31 cellular contexts compared by ENCODE assay signal in the genomic region with DNA sequence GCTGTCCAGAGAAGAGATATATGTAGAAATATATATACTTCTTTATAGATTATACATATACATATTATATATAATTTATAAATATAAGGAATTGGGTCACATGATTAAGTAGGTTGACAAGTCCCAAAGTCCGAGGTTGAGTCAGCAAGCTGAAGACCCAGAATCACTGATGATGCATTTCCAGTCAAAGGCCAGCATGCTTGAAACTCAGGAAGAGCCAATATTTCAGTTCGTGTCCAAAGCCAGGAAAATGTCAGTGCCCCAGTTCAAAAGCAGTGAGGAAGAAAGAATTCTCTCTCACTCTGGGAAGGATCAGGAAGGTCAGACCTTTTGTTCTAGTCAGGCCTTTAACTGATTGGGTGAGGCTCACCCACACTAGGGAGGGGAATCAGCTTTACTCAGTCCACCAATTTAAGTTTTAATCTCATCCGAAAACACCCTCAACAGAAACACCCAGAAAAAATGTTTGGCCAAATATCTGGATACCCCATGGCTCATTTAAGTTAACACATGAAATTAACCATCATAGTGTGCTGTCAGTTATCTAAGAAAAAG. TPM values are rescaled to one million over a fixed set of nuclear protein-coding genes. Genes with fewer than 3 reads are reported as not detected.
"Had no signal": no experiment of that assay in that cellular context is flagged by ENCODE, and none has a peak within 500 bp of the region (broad histone marks: within the 10 kb centered on the region; RNA-seq: fewer than 3 reads in every experiment).

No MANE protein-coding gene starts in this region.

- H3K27ac ChIP-seq: Peyer's patch, SJSA1 had no signal

- H3K4me3 ChIP-seq: Peyer's patch, SJSA1 had no signal

- H3K36me3 ChIP-seq: Peyer's patch had no signal

- H3K27me3 ChIP-seq: Peyer's patch, SJSA1 had no signal

- H3K9me3 ChIP-seq: Peyer's patch, SJSA1 had no signal

- ATAC-seq: activated CD8-positive, alpha-beta T cell treated with anti-CD3 and anti-CD28 coated beads, Interleukin-2, amount 10 ng/mL, durations not matched to agents 7 days and 5 days; activated naive CD4-positive, alpha-beta T cell treated with anti-CD3 and anti-CD28 coated beads, Interleukin-2, amount 50 U/mL, for 72 hours; activated naive CD8-positive, alpha-beta T cell treated with anti-CD3 and anti-CD28 coated beads, Interleukin-2, amount 50 U/mL, for 24 hours; SK-N-SH treated with all-trans-retinoic acid at 6 μM for 48 hours; T-helper 17 cell; WTC11 had no signal

- DNase-seq: activated CD4-positive, alpha-beta T cell treated with anti-CD3 and anti-CD28 coated beads for 48 hours; activated CD4-positive, alpha-beta T cell treated with anti-CD3 and anti-CD28 coated beads, Interleukin-2, amount 50 U/mL, for 4 hours; activated CD4-positive, CD25-positive, alpha-beta regulatory T cell treated with anti-CD3 and anti-CD28 coated beads, Interleukin-2, amount 50 U/mL, for 72 hours; activated CD8-positive, alpha-beta memory T cell treated with anti-CD3 and anti-CD28 coated beads, Interleukin-2, amount 50 U/mL, for 48 hours; activated CD8-positive, alpha-beta T cell treated with anti-CD3 and anti-CD28 coated beads, Interleukin-2, amount 10 ng/mL, durations not matched to agents 7 days and 5 days; activated naive CD4-positive, alpha-beta T cell treated with Interleukin-2 at 50 U/mL for 16 hours; activated naive CD8-positive, alpha-beta T cell treated with anti-CD3 and anti-CD28 coated beads, Interleukin-2, amount 50 U/mL, for 24 hours; activated T-cell treated with anti-CD3 and anti-CD28 coated beads, Interleukin-2, amount 50 U/mL, for 1 hour; amygdala; caudate nucleus; Karpas-422; NCI-H1092; NCI-H1417 treated with DMSO at 0.1 percent for 48 hours; NCI-H1694; NCI-H2029; NCI-H2107; NCI-H2171 treated with DMSO at 0.1 percent for 48 hours; NCI-H345; NCI-H510A; NCI-H526 treated with DMSO at 0.1 percent for 48 hours; NCI-H82; NK-92 treated with Interleukin-12 subunit alpha and Interleukin-12 subunit beta, amount 100 ng/mL, for 24 hours; Peyer's patch; SHP77; SW 1271; T-helper 17 cell; T-helper 9 cell had no signal

- H3K4me1 ChIP-seq: Peyer's patch, SJSA1 had no signal

RNA-seq across cellular contexts. Expression of a gene that starts 42.0 kb away (rescaled TPM):
- total RNA-seq: activated CD8-positive, alpha-beta T cell treated with anti-CD3 and anti-CD28 coated beads, Interleukin-2, amount 10 ng/mL, durations not matched to agents 7 days and 5 days; T-helper 17 cell had no signal
